ENCODE assay signal across 1 cellular context in genomic region chr1:198435044-198435443, GRCh38.
TF ChIP-seq lines count a peak whose summit lies in the region.

No MANE protein-coding gene starts in this region.

TF ChIP-seq in SK-N-SH treated with all-trans-retinoic acid at 6 μM for 48 hours, 23 proteins besides CTCF, POLR2A, EP300 and RAD21 (continued from another document):
- TF ChIP-seq TSHZ2 (CRISPR knock-in tag; IDR thresholded peaks at IDR 0.05), result no peak
- TF ChIP-seq ZNF565 (CRISPR knock-in tag; conservative IDR thresholded peaks at IDR 0.05; ENCODE audit: low read depth), result no peak
- no peak for TF ChIP-seq ZFP30 (CRISPR knock-in tag; IDR thresholded peaks at IDR 0.05)
- no peak for TF ChIP-seq ZNF8 (CRISPR knock-in tag; IDR thresholded peaks at IDR 0.05)
- TF ChIP-seq SNAI2 (CRISPR knock-in tag; IDR thresholded peaks at IDR 0.05), result no peak
- no peak for TF ChIP-seq ISL1 (CRISPR knock-in tag; IDR thresholded peaks at IDR 0.05)
- no peak for TF ChIP-seq TOX (CRISPR knock-in tag; IDR thresholded peaks at IDR 0.05; ENCODE audit: borderline replicate concordance)
- no peak for TF ChIP-seq ZC3H10 (CRISPR knock-in tag; IDR thresholded peaks at IDR 0.05)
- TF ChIP-seq ZFP3 (CRISPR knock-in tag; IDR thresholded peaks at IDR 0.05), result no peak
TF ChIP-seq in SK-N-SH treated with all-trans-retinoic acid at 6 μM for 48 hours: peak in this region for 0.
